ENCODE assay signal across 15 cellular contexts in genomic region chr18:59834267-59834666, GRCh38.
DNase-seq lines count a peak whose midpoint lies in the region; ATAC-seq and TF ChIP-seq lines count a peak whose summit lies in the region.
"Had no signal": no experiment of that assay in that cellular context is flagged by ENCODE, and none has a peak within 500 bp of the region (broad histone marks: within the 10 kb centered on the region; RNA-seq: fewer than 3 reads in every experiment).

No MANE protein-coding gene starts in this region.

- H2AFZ ChIP-seq in hepatocyte, result no peak overlapping the region

- WGBS in hepatocyte (ENCODE audit: low lambda C conversion rate, missing lambda C conversion rate), result 69% methylated on average over 3 of the region's 3 CpGs

- no peaks in the 10 kb centered on the region for H3K36me3 ChIP-seq in hepatocyte (replicated peaks; ENCODE audit: insufficient read depth, low read depth)
- H3K36me3 ChIP-seq: BLaER1 treated with 17β-estradiol and CSF1 and Interleukin-3, amounts not matched to agents 10 nM and 100 nM; gastroesophageal sphincter had no signal

- ATAC-seq in GM19023 (IDR thresholded peaks at IDR 0.05; ENCODE audit: unreplicated experiment) (peak; percentile 34), HG02763 (IDR thresholded peaks at IDR 0.05; ENCODE audit: unreplicated experiment) (peak; percentile 29), HG03521 (IDR thresholded peaks at IDR 0.05; ENCODE audit: unreplicated experiment) (peak; percentile 49), GM18858 (IDR thresholded peaks at IDR 0.05; ENCODE audit: unreplicated experiment) (no peak)
- ATAC-seq: gastroesophageal sphincter, K562, left ventricle myocardium superior had no signal

- TF ChIP-seq CTCF in GM10248 (IDR thresholded peaks at IDR 0.05; ENCODE audit: control extremely low read depth, extremely low read depth, low read depth, missing control alignments) (no peak), hepatocyte (IDR thresholded peaks at IDR 0.05; ENCODE audit: poor library complexity) (no peak)

- H3K9me2 ChIP-seq in hepatocyte (replicated peaks; ENCODE audit: insufficient read depth), result no peaks in the 10 kb centered on the region

- H3K4me2 ChIP-seq in hepatocyte, result no peak overlapping the region
- H3K4me2 ChIP-seq: BLaER1 treated with 17β-estradiol and CSF1 and Interleukin-3, amounts not matched to agents 10 nM and 100 nM had no signal

- CTCF ChIA-PET in GM10248 (lab: Yijun Ruan, JAX), result interaction anchor here (1.1 to 5.5 kb wide), 5 partner anchors 11 to 154 kb away, joined by 3 to 56 read pairs (median 17); partner anchors contain the start of gene PMAIP1

- H3K27me3 ChIP-seq in hepatocyte, result peaks cover 25% of the 10 kb centered on the region
- H3K27me3 ChIP-seq: BLaER1 treated with 17β-estradiol and CSF1 and Interleukin-3, amounts not matched to agents 10 nM and 100 nM; gastroesophageal sphincter had no signal

- H3K4me3 ChIP-seq in hepatocyte, result no peak overlapping the region
- H3K4me3 ChIP-seq: BLaER1 treated with 17β-estradiol and CSF1 and Interleukin-3, amounts not matched to agents 10 nM and 100 nM; gastroesophageal sphincter; K562 had no signal

- H3K27ac ChIP-seq in hepatocyte, result no peak overlapping the region
- H3K27ac ChIP-seq: BLaER1 treated with 17β-estradiol and CSF1 and Interleukin-3, amounts not matched to agents 10 nM and 100 nM; gastroesophageal sphincter had no signal

- H3K79me2 ChIP-seq in hepatocyte, result no peaks in the 10 kb centered on the region

- H3K4me1 ChIP-seq in hepatocyte (ENCODE audit: insufficient read depth), result no peaks in the 10 kb centered on the region
- H3K4me1 ChIP-seq: gastroesophageal sphincter had no signal

- POLR2A ChIA-PET in GM10248 (lab: Yijun Ruan, JAX), result interaction anchor here (0.7 kb wide), 1 partner anchor 67 kb away, joined by 4 read pairs; no protein-coding TSS in a partner anchor

- peak; percentile 29 for DNase-seq in GM10248 (ENCODE audit: extremely low spot score)
- DNase-seq in hepatocyte (ENCODE audit: low spot score), result no peak
- no peak for DNase-seq in ecto neural progenitor cell (ENCODE audit: low spot score)
- DNase-seq in SKM-1 treated with dmso at 0.1 percent for 144 hours (lab: John Stamatoyannopoulos, UW; ENCODE audit: unreplicated experiment), result no peak
- DNase-seq: activated naive CD4-positive, alpha-beta T cell treated with anti-CD3 and anti-CD28 coated beads, Interleukin-2, amount 50 U/mL, for 16 hours; cortex of kidney; H7; left ventricle myocardium superior had no signal

- no peaks in the 10 kb centered on the region for H3K9me3 ChIP-seq in hepatocyte (ENCODE audit: low read depth)
- H3K9me3 ChIP-seq: BLaER1 treated with 17β-estradiol and CSF1 and Interleukin-3, amounts not matched to agents 10 nM and 100 nM; gastroesophageal sphincter had no signal

- H4K20me1 ChIP-seq in hepatocyte (ENCODE audit: insufficient read depth, poor library complexity, severe bottlenecking), result no peaks in the 10 kb centered on the region
- H4K20me1 ChIP-seq: BLaER1 treated with 17β-estradiol and CSF1 and Interleukin-3, amounts not matched to agents 10 nM and 100 nM had no signal
